In genomic region chr9:89311346-89312153, GRCh38 we compare ENCODE assay signal across 8 cellular contexts. TPM values are rescaled to one million over a fixed set of nuclear protein-coding genes. Genes with fewer than 3 reads are reported as not detected.
A peak's percentile ranks its signal among the peaks of the same experiment; 100 is the strongest.
DNase-seq lines count a peak whose midpoint lies in the region; ATAC-seq, FAIRE-seq and TF ChIP-seq lines count a peak whose summit lies in the region.

No MANE protein-coding gene starts in this region.

- H3K36me3 ChIP-seq in KOPT-K1 (ENCODE audit: insufficient read depth, low read length) (peaks cover 44% of the 10 kb centered on the region), K562 (ENCODE audit: control insufficient read depth, insufficient read depth, low read length) (peaks cover 44% of the 10 kb centered on the region), subcutaneous abdominal adipose tissue (ENCODE audit: control insufficient read depth in 5 of 5, insufficient read depth in 5 of 5, low read length in 5 of 5) (peaks cover 0 to 2% (median 0%) of the 10 kb centered on the region in 5 donors)

- H3K4me1 ChIP-seq in K562 (replicated peaks in 1 of 2; ENCODE audit: control insufficient read depth in 2 of 2, insufficient read depth in 2 of 2, low read length in 2 of 2): peaks cover 8 to 10% of the 10 kb centered on the region in 2 experiments; a peak in 3 of 5 replicates
- H3K4me1 ChIP-seq in subcutaneous abdominal adipose tissue (ENCODE audit: control insufficient read depth in 5 of 5, insufficient read depth in 5 of 5, low read length in 5 of 5): peaks cover 0 to 21% (median 19%) of the 10 kb centered on the region in 5 donors

- H3K9ac ChIP-seq in K562 (ENCODE audit: insufficient read depth in 1 of 2, low read depth in 2 of 2, low read length in 2 of 2) (peak overlapping the region; percentile 98), subcutaneous abdominal adipose tissue (ENCODE audit: low read length in 5 of 5) (peak overlapping the region in 3 of 5 donors; percentile 68 to 78 (median 72))

- POLR2A ChIA-PET in activated CD4-positive, alpha-beta T cell treated with anti-CD3 and anti-CD28 coated beads for 36 hours (lab: Charles Lee): interaction anchor here (1.4 kb wide), 1 partner anchor 14 kb away, joined by 4 read pairs; no protein-coding TSS in a partner anchor
- POLR2A ChIA-PET in K562 (lab: Yijun Ruan, JAX): interaction anchor here (0.6 to 1.2 kb wide), 5 partner anchors 9 to 99 kb away, joined by 3 to 6 read pairs (median 3); no protein-coding TSS in a partner anchor

- peak overlapping the region; percentile 81; the same call in 1 of the 2 replicates for H3K4me2 ChIP-seq in K562 (ENCODE audit: insufficient read depth, low read length)

- no peak for TF ChIP-seq EP300 in K562 (IDR thresholded peaks at IDR 0.05; ENCODE audit: low read length)

- intact Hi-C loops in activated CD4-positive, alpha-beta T cell treated with anti-CD3 and anti-CD28 coated beads for 36 hours (cut with DNase I, micrococcal nuclease): loop anchor here (10.0 kb wide), 4 partner anchors 213 to 1337 kb away; partner anchors contain the start of gene CDK20 (in 1 of the 2)
- intact Hi-C loops in K562 (cut with micrococcal nuclease): no loop called here

- TF ChIP-seq RAD21 in K562 (CRISPR knock-in tag; conservative IDR thresholded peaks at IDR 0.05 in 1 of 2, IDR thresholded peaks at IDR 0.05 in 1 of 2): no peak

- DNase-seq in activated CD4-positive, alpha-beta T cell treated with anti-CD3 and anti-CD28 coated beads for 36 hours: no peak
- no peak for DNase-seq in activated CD4-positive, alpha-beta T cell treated with anti-CD3 and anti-CD28 coated beads for 4 hours
- peak in 2 of 4 experiments; percentile 66 to 78 for DNase-seq in K562 (ENCODE audit: extremely low read depth in 1 of 4, low spot score in 3 of 4)
- DNase-seq in NCI-H2171 treated with DMSO at 0.1 percent for 48 hours (lab: John Stamatoyannopoulos, UW): no peak
- no peak for DNase-seq in frontal cortex (ENCODE audit: low spot score in 2 of 2)

- peaks cover 67% of the 10 kb centered on the region for H3K79me2 ChIP-seq in K562 (ENCODE audit: control insufficient read depth, insufficient read depth, low read length)

- BruUV-seq in K562 (replicated peaks; lab: Mats Ljungman, UMichigan): no TSS peak

- no peak for FAIRE-seq in K562 (lab: Jason Lieb, UNC)
- no peak for FAIRE-seq in frontal cortex (lab: Jason Lieb, UNC)

- H3K27ac Mint-ChIP-seq in activated CD4-positive, alpha-beta T cell treated with anti-CD3 and anti-CD28 coated beads for 36 hours: peak overlapping the region; percentile 97

- H3K27me3 ChIP-seq in K562 (ENCODE audit: control insufficient read depth in 2 of 2, insufficient read depth in 2 of 2, low read length in 2 of 2) (no peaks in the 10 kb centered on the region), layer of hippocampus (ENCODE audit: control insufficient read depth, insufficient read depth, low read length) (no peaks in the 10 kb centered on the region), subcutaneous abdominal adipose tissue (ENCODE audit: control insufficient read depth in 5 of 5, insufficient read depth in 4 of 5, low read length in 5 of 5) (peaks cover 0 to 5% (median 0%) of the 10 kb centered on the region in 5 donors)

- peaks cover 63% of the 10 kb centered on the region for H3K36me3 Mint-ChIP-seq in activated CD4-positive, alpha-beta T cell treated with anti-CD3 and anti-CD28 coated beads for 36 hours (ENCODE audit: low read depth)

- H2AFZ ChIP-seq in K562 (ENCODE audit: low read depth, low read length): no peak overlapping the region

- CTCF ChIA-PET in activated CD4-positive, alpha-beta T cell treated with anti-CD3 and anti-CD28 coated beads for 36 hours (lab: Charles Lee): interaction anchor here (0.8 kb wide), 1 partner anchor 8 kb away, joined by 3 read pairs; no protein-coding TSS in a partner anchor
- CTCF ChIA-PET in K562 (lab: Yijun Ruan, JAX; ENCODE audit: low intra/inter-chr PET ratio): no interaction called here

- H3K27ac ChIP-seq in KOPT-K1 (ENCODE audit: low read depth, low read length, poor library complexity, severe bottlenecking) (peak overlapping the region; percentile 98), K562 (ENCODE audit: extremely low read depth, low read depth, low read length) (peak overlapping the region; percentile 92), layer of hippocampus (ENCODE audit: low read depth, low read length) (peak overlapping the region; percentile 99), subcutaneous abdominal adipose tissue (ENCODE audit: low read depth, low read length) (peak overlapping the region; percentile 11)

- H3K9me1 ChIP-seq in K562 (ENCODE audit: control insufficient read depth, insufficient read depth, low read length): peaks cover 4% of the 10 kb centered on the region

- H3K4me3 Mint-ChIP-seq in activated CD4-positive, alpha-beta T cell treated with anti-CD3 and anti-CD28 coated beads for 36 hours: peak overlapping the region; percentile 87

- no peak for TF ChIP-seq POLR2A in K562 (conservative IDR thresholded peaks at IDR 0.05)

- in situ Hi-C loops in K562 (cut with MboI): no loop called here

- no peak for TF ChIP-seq CTCF in K562 (IDR thresholded peaks at IDR 0.05 in 2 of 3, conservative IDR thresholded peaks at IDR 0.05 in 1 of 3; ENCODE audit: insufficient read depth in 2 of 3, low read depth in 1 of 3, low read length in 3 of 3)

- H4K20me1 ChIP-seq in K562 (replicated peaks; ENCODE audit: control insufficient read depth, insufficient read depth, low read length): peaks cover 28% of the 10 kb centered on the region

- H3K27me3 Mint-ChIP-seq in activated CD4-positive, alpha-beta T cell treated with anti-CD3 and anti-CD28 coated beads for 36 hours: no peaks in the 10 kb centered on the region

- WGBS in K562 (ENCODE audit: insufficient coverage, low coverage, missing lambda C conversion rate): 2% methylated on average over 22 of the region's 51 CpGs

- no peaks in the 10 kb centered on the region for H3K9me3 Mint-ChIP-seq in activated CD4-positive, alpha-beta T cell treated with anti-CD3 and anti-CD28 coated beads for 36 hours (ENCODE audit: low read depth)

- no peak for ATAC-seq in activated CD4-positive, alpha-beta T cell treated with anti-CD3 and anti-CD28 coated beads for 36 hours
- ATAC-seq in K562: peak; percentile 20

- peaks cover 43% of the 10 kb centered on the region for H3K4me1 Mint-ChIP-seq in activated CD4-positive, alpha-beta T cell treated with anti-CD3 and anti-CD28 coated beads for 36 hours

- peak overlapping the region; percentile 82 for H3K4me3 ChIP-seq in K562
- peak overlapping the region; percentile 66 to 77 (median 74) for H3K4me3 ChIP-seq in subcutaneous abdominal adipose tissue (ENCODE audit: low read depth in 1 of 5, low read length in 5 of 5)

- no peaks in the 10 kb centered on the region for H3K9me3 ChIP-seq in KOPT-K1 (ENCODE audit: insufficient read depth, low read length, poor library complexity, severe bottlenecking)
- H3K9me3 ChIP-seq in K562 (replicated peaks; ENCODE audit: control insufficient read depth, insufficient read depth, low read depth, low read length): no peaks in the 10 kb centered on the region
- no peaks in the 10 kb centered on the region for H3K9me3 ChIP-seq in subcutaneous abdominal adipose tissue (ENCODE audit: control insufficient read depth in 5 of 5, low read length in 5 of 5)

TF ChIP-seq in K562, 482 proteins besides CTCF, POLR2A, EP300 and RAD21 (continues in another document):
- no peak for TF ChIP-seq ETV6 (IDR thresholded peaks at IDR 0.05; ENCODE audit: borderline replicate concordance in 1 of 2, low read depth in 2 of 2, low read length in 1 of 2)
- TF ChIP-seq ETV6 (CRISPR knock-in tag; IDR thresholded peaks at IDR 0.05; ENCODE audit: borderline replicate concordance): no peak

RNA-seq across cellular contexts. Expression of gene CKS2, which starts 0.6 kb away (rescaled TPM):
- 100 to 1,000 TPM; 236 to 256 TPM for total RNA-seq in activated CD4-positive, alpha-beta T cell treated with anti-CD3 and anti-CD28 coated beads for 36 hours
- 19.4 and 24.0 TPM in 2 replicates for total RNA-seq in K562 (2011; cell fraction: chromatin; rRNA removed; ENCODE audit: low replicate concordance)
- total RNA-seq in K562 (2011; cell fraction: nucleolus; rRNA removed): 23.8 TPM in 2 replicates
- total RNA-seq in K562 (2011; cell fraction: nucleoplasm; rRNA removed): 42.3 and 44.0 TPM in 2 replicates
- total RNA-seq in K562 (2014; rRNA removed) (92.9 and 123 TPM in 2 replicates), K562 (2014; rRNA removed; fragmentation: Illumina TruSeq; extraction: Trizol) (300 and 321 TPM in 2 replicates), K562 (2015; rRNA removed; fragmentation: Illumina TruSeq; extraction: Trizol) (339 and 348 TPM in 2 replicates), K562 (2021) (146 and 167 TPM in 2 replicates), frontal cortex (25.7 TPM)
- polyA plus RNA-seq in K562 (2011; rRNA removed) (429 and 448 TPM in 2 replicates), K562 (2014; fragmentation: Illumina TruSeq; extraction: Trizol) (248 and 256 TPM in 2 replicates), K562 (2014; fragmentation: Nextera tagmentation; extraction: Ambion mirVana) (100 to 1,000 TPM; 853 to 941 TPM), K562 (2014; rRNA removed) (241 and 319 TPM in 2 replicates)
- polyA plus RNA-seq in K562 (2011; cell fraction: cytosol; rRNA removed): 508 and 550 TPM in 2 replicates
- polyA plus RNA-seq in K562 (2011; cell fraction: nucleus; rRNA removed): 67.9 and 138 TPM in 2 replicates
- 138 and 394 TPM in 2 replicates for polyA plus RNA-seq in K562 (2012)
- polyA minus RNA-seq in K562 (2011; rRNA and poly(A)+ RNA removed): 181 and 187 TPM in 2 replicates
- polyA minus RNA-seq in K562 (2011; cell fraction: cytosol; rRNA and poly(A)+ RNA removed): 77.6 and 77.9 TPM in 2 replicates
- polyA minus RNA-seq in K562 (2011; cell fraction: nucleus; rRNA and poly(A)+ RNA removed): 18.2 and 31.9 TPM in 2 replicates

RNA-seq across cellular contexts. Expression of gene SECISBP2, which starts 6.8 kb away (rescaled TPM):
- 10 to 100 TPM; 38.6 to 49.9 TPM for total RNA-seq in activated CD4-positive, alpha-beta T cell treated with anti-CD3 and anti-CD28 coated beads for 36 hours
- total RNA-seq in K562 (2011; cell fraction: chromatin; rRNA removed; ENCODE audit: low replicate concordance): 54.0 and 118 TPM in 2 replicates
- 25.5 and 35.9 TPM in 2 replicates for total RNA-seq in K562 (2011; cell fraction: nucleolus; rRNA removed)
- total RNA-seq in K562 (2011; cell fraction: nucleoplasm; rRNA removed): 63.3 and 77.9 TPM in 2 replicates
- total RNA-seq in K562 (2014; rRNA removed) (20.1 and 20.6 TPM in 2 replicates), K562 (2014; rRNA removed; fragmentation: Illumina TruSeq; extraction: Trizol) (27.7 and 30.6 TPM in 2 replicates), K562 (2015; rRNA removed; fragmentation: Illumina TruSeq; extraction: Trizol) (25.6 and 26.1 TPM in 2 replicates), K562 (2021) (23.9 and 25.0 TPM in 2 replicates), frontal cortex (67.7 TPM)
- polyA plus RNA-seq in K562 (2011; rRNA removed) (39.7 and 41.6 TPM in 2 replicates), K562 (2014; fragmentation: Illumina TruSeq; extraction: Trizol) (30.8 and 36.0 TPM in 2 replicates), K562 (2014; fragmentation: Nextera tagmentation; extraction: Ambion mirVana) (1 to 10 TPM; 3.2 to 3.9 TPM), K562 (2014; rRNA removed) (26.6 and 31.0 TPM in 2 replicates)
- polyA plus RNA-seq in K562 (2011; cell fraction: cytosol; rRNA removed): 15.8 and 21.9 TPM in 2 replicates
- polyA plus RNA-seq in K562 (2011; cell fraction: nucleus; rRNA removed): 56.1 and 71.8 TPM in 2 replicates
- polyA plus RNA-seq in K562 (2012): 16.4 and 25.8 TPM in 2 replicates
- polyA minus RNA-seq in K562 (2011; rRNA and poly(A)+ RNA removed): 24.6 and 30.1 TPM in 2 replicates
- 9.4 and 14.0 TPM in 2 replicates for polyA minus RNA-seq in K562 (2011; cell fraction: cytosol; rRNA and poly(A)+ RNA removed)
- 23.8 and 38.4 TPM in 2 replicates for polyA minus RNA-seq in K562 (2011; cell fraction: nucleus; rRNA and poly(A)+ RNA removed)

Comparison
In these comparisons a context has a peak if more than half of its experiments do, and no peak if none do; other contexts are left out.
1. H3K27ac ChIP-seq: peak in every context shown above with its lines; median percentile 99 in layer of hippocampus; 98 in KOPT-K1; 92 in K562; 11 in subcutaneous abdominal adipose tissue.